ENCODE assay signal across 10 cellular contexts in the genomic region with DNA sequence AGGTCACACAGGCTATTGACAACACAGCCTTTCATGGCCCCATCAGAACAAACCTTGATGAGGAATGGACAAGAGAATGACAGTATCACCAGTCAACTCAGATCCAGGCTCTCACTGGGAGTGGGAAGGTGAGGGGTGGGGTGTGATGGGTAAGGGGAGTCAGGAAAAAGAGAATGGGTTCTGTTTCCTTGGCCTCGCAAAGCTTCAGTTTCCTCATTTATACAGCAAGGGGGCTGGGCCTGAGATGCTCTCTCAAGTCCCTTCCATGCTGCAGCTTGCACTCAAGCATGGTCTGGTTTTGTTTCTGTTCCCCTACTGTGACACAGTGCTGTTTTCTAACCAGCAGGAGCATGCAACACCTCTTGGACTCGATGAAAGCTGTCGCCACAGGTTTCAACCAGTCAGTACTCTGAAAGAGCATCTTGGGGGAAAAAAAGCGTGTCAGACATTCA.
DNase-seq lines count a peak whose midpoint lies in the region; ATAC-seq and TF ChIP-seq lines count a peak whose summit lies in the region.
"Had no signal": no experiment of that assay in that cellular context is flagged by ENCODE, and none has a peak within 500 bp of the region (broad histone marks: within the 10 kb centered on the region; RNA-seq: fewer than 3 reads in every experiment).

No MANE protein-coding gene starts in this region.

- ATAC-seq in GM18858 (IDR thresholded peaks at IDR 0.05; ENCODE audit: unreplicated experiment) (peak; percentile 87), GM21717 (IDR thresholded peaks at IDR 0.05; ENCODE audit: unreplicated experiment) (peak; percentile 93), HG03432 (IDR thresholded peaks at IDR 0.05; ENCODE audit: unreplicated experiment) (peak; percentile 92)

- H3K27me3 Mint-ChIP-seq in progenitor cell of endocrine pancreas: no peaks in the 10 kb centered on the region

- no peak overlapping the region for H3K4me3 Mint-ChIP-seq in progenitor cell of endocrine pancreas (ENCODE audit: low read depth)

- no peaks in the 10 kb centered on the region for H3K9me3 ChIP-seq in left ventricle myocardium inferior (replicated peaks)

- no peak for TF ChIP-seq CTCF in left ventricle myocardium inferior (IDR thresholded peaks at IDR 0.05; ENCODE audit: borderline replicate concordance)
- TF ChIP-seq CTCF in progenitor cell of endocrine pancreas (IDR thresholded peaks at IDR 0.05; ENCODE audit: unreplicated experiment): no peak

- H3K4me1 Mint-ChIP-seq in progenitor cell of endocrine pancreas (ENCODE audit: low read depth): no peaks in the 10 kb centered on the region

- intact Hi-C loops in left ventricle myocardium inferior (cut with micrococcal nuclease): no loop called here

- peaks cover 3% of the 10 kb centered on the region for H3K9me3 Mint-ChIP-seq in progenitor cell of endocrine pancreas (ENCODE audit: low read depth)

- no peaks in the 10 kb centered on the region for H3K36me3 Mint-ChIP-seq in progenitor cell of endocrine pancreas (ENCODE audit: insufficient read depth)

- no peak overlapping the region for H3K27ac Mint-ChIP-seq in progenitor cell of endocrine pancreas

- no peak overlapping the region for H3K27ac ChIP-seq in left ventricle myocardium inferior (replicated peaks)
- H3K27ac ChIP-seq: parathyroid adenoma, RWPE1 had no signal

- no peak overlapping the region for H3K4me3 ChIP-seq in left ventricle myocardium inferior

- peak; percentile 63 for DNase-seq in medulla oblongata (ENCODE audit: extremely low spot score)
- no peak for DNase-seq in left ventricle myocardium inferior
- no peak for DNase-seq in progenitor cell of endocrine pancreas (ENCODE audit: low spot score, unreplicated experiment)
- DNase-seq in islet precursor cell: no peak
- no peak for DNase-seq in NCI-H1694 (lab: John Stamatoyannopoulos, UW)

- no peaks in the 10 kb centered on the region for H3K27me3 ChIP-seq in left ventricle myocardium inferior (ENCODE audit: low read depth)

- peaks cover 7% of the 10 kb centered on the region for H3K4me1 ChIP-seq in left ventricle myocardium inferior
- H3K4me1 ChIP-seq: parathyroid adenoma had no signal

- no peaks in the 10 kb centered on the region for H3K36me3 ChIP-seq in left ventricle myocardium inferior
